11 cellular contexts compared by ENCODE assay signal in the genomic region with DNA sequence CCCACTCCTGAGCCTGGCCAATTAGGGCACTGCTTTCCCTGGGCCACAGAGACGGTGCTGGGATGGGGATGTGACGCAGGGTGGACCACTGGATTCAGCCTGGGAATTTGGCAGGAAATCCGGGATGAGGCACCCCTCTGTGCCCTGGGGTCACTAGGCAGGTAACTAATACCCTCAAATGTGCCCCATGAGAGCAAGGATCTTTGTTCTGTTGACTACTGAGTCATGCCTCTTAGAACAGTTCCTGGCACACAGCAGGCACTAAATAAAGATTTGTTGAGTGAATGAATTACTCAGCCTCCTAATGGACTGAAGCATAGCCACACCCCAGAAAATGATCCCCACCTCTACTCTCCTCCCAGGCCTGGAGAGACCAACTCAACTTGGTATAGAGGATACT. TPM values are rescaled to one million over a fixed set of nuclear protein-coding genes. Genes with fewer than 3 reads are reported as not detected.
A peak's percentile ranks its signal among the peaks of the same experiment; 100 is the strongest.
DNase-seq lines count a peak whose midpoint lies in the region; ATAC-seq, FAIRE-seq and TF ChIP-seq lines count a peak whose summit lies in the region.
"Had no signal": no experiment of that assay in that cellular context is flagged by ENCODE, and none has a peak within 500 bp of the region (broad histone marks: within the 10 kb centered on the region; RNA-seq: fewer than 3 reads in every experiment).

No MANE protein-coding gene starts in this region.

- no peak overlapping the region for H2AK5ac ChIP-seq in H1 (ENCODE audit: low read depth, low read length)

- H2BK20ac ChIP-seq in H1 (ENCODE audit: low read length), result no peak overlapping the region

- H3K9me3 Mint-ChIP-seq in osteocyte (ENCODE audit: unreplicated experiment), result no peaks in the 10 kb centered on the region
- no peaks in the 10 kb centered on the region for H3K9me3 Mint-ChIP-seq in activated CD8-positive, alpha-beta T cell treated with anti-CD3 and anti-CD28 coated beads, Interleukin-2, amount 10 ng/mL, durations not matched to agents 7 days and 5 days (ENCODE audit: insufficient read depth)
- H3K9me3 Mint-ChIP-seq: T-helper 2 cell treated with Interferon-gamma antibody and Interleukin-4, amounts not matched to agents 5 μg/mL and 100 μg/mL, for 36 hours had no signal

- H3K27ac Mint-ChIP-seq in osteocyte (ENCODE audit: unreplicated experiment), result no peak overlapping the region
- H3K27ac Mint-ChIP-seq in activated CD8-positive, alpha-beta T cell treated with anti-CD3 and anti-CD28 coated beads, Interleukin-2, amount 10 ng/mL, durations not matched to agents 7 days and 5 days, result no peak overlapping the region
- H3K27ac Mint-ChIP-seq: T-helper 2 cell treated with Interferon-gamma antibody and Interleukin-4, amounts not matched to agents 5 μg/mL and 100 μg/mL, for 36 hours had no signal

- H3K56ac ChIP-seq in H1 (replicated peaks; ENCODE audit: insufficient read length, low read depth, low read length), result no peak overlapping the region

- in situ Hi-C loops in HepG2 (cut with HindIII; ENCODE audit: extremely low pct_ligation_motif_present, low pct_unique_long_range_greater_than_20kb), result no loop called here

- no peaks in the 10 kb centered on the region for H3K27me3 Mint-ChIP-seq in osteocyte (ENCODE audit: unreplicated experiment)
- H3K27me3 Mint-ChIP-seq in activated CD8-positive, alpha-beta T cell treated with anti-CD3 and anti-CD28 coated beads, Interleukin-2, amount 10 ng/mL, durations not matched to agents 7 days and 5 days (ENCODE audit: low read depth), result no peaks in the 10 kb centered on the region

- H3K27ac ChIP-seq in A549 (peak overlapping the region; percentile 74 to 83), H1 (ENCODE audit: low read depth, low read length) (no peak overlapping the region), HepG2 (ENCODE audit: extremely low read length, insufficient read depth, low read length) (no peak overlapping the region)
- H3K27ac ChIP-seq: BLaER1 had no signal

- H3K4me1 Mint-ChIP-seq in osteocyte (ENCODE audit: unreplicated experiment), result peaks cover 14% of the 10 kb centered on the region
- H3K4me1 Mint-ChIP-seq in activated CD8-positive, alpha-beta T cell treated with anti-CD3 and anti-CD28 coated beads, Interleukin-2, amount 10 ng/mL, durations not matched to agents 7 days and 5 days (ENCODE audit: low read depth), result peaks cover 16% of the 10 kb centered on the region

- TF ChIP-seq RAD21 in A549 (conservative IDR thresholded peaks at IDR 0.05 in 1 of 2, IDR thresholded peaks at IDR 0.05 in 1 of 2) (no peak), H1 (IDR thresholded peaks at IDR 0.05 in 1 of 2, conservative IDR thresholded peaks at IDR 0.05 in 1 of 2; ENCODE audit: low read depth in 2 of 2, low read length in 2 of 2) (no peak), HepG2 (CRISPR knock-in tag; IDR thresholded peaks at IDR 0.05) (no peak)

- peaks cover 2% of the 10 kb centered on the region; the same call in 1 of the 2 replicates for H3K79me1 ChIP-seq in H1 (ENCODE audit: low read depth, low read length)

- H3K79me2 ChIP-seq in H1 (ENCODE audit: control insufficient read depth in 1 of 2, insufficient read depth in 2 of 2, low read length in 2 of 2), result no peaks in the 10 kb centered on the region
- peaks cover 10% of the 10 kb centered on the region for H3K79me2 ChIP-seq in HepG2 (ENCODE audit: insufficient read depth, low read length)

- H3K18ac ChIP-seq in H1 (ENCODE audit: extremely low read depth, low read length), result no peak overlapping the region

- no peaks in the 10 kb centered on the region for H3K23me2 ChIP-seq in H1 (ENCODE audit: low read depth, low read length)

- H4K8ac ChIP-seq in H1 (ENCODE audit: extremely low read depth, insufficient read depth, low read length), result no peak overlapping the region

- FAIRE-seq in A549 (lab: Jason Lieb, UNC) (peak; percentile 86), H1 (lab: Jason Lieb, UNC) (no peak), HepG2 (lab: Jason Lieb, UNC) (no peak)

- no TSS peak for BruUV-seq in HepG2 (replicated peaks; lab: Mats Ljungman, UMichigan)

- H3K9me3 ChIP-seq in A549 (peaks cover 5% of the 10 kb centered on the region; the same call in 1 of the 3 replicates), H1 (ENCODE audit: insufficient read depth in 2 of 2, low read depth in 1 of 2, low read length in 1 of 2) (no peaks in the 10 kb centered on the region), HepG2 (ENCODE audit: low read length) (no peaks in the 10 kb centered on the region)
- H3K9me3 ChIP-seq: BLaER1 had no signal

- TF ChIP-seq EP300 in A549 (IDR thresholded peaks at IDR 0.05) (no peak), H1 (IDR thresholded peaks at IDR 0.05; ENCODE audit: borderline replicate concordance in 1 of 2, low read depth in 2 of 2, low read length in 2 of 2) (no peak), HepG2 (IDR thresholded peaks at IDR 0.05; ENCODE audit: low read depth in 2 of 2, low read length in 2 of 2) (no peak), HepG2 (CRISPR knock-in tag; IDR thresholded peaks at IDR 0.05; ENCODE audit: borderline replicate concordance) (no peak)

- H4K5ac ChIP-seq in H1 (ENCODE audit: insufficient read length, low read depth, low read length), result no peak overlapping the region

- H3K4me2 ChIP-seq in A549 (peak overlapping the region; percentile 41), H1 (ENCODE audit: insufficient read depth in 1 of 2, low read depth in 2 of 2, low read length in 2 of 2) (no peak overlapping the region), HepG2 (ENCODE audit: low read depth, low read length) (no peak overlapping the region)
- H3K4me2 ChIP-seq: BLaER1 had no signal

- no peak overlapping the region for H3K14ac ChIP-seq in H1 (ENCODE audit: insufficient read length)

- WGBS in A549 (ENCODE audit: missing lambda C conversion rate), result 28% methylated on average over 3 of the region's 3 CpGs
- 86% methylated on average over 3 of the region's 3 CpGs; no CpG with 5 or more reads in 1 of the 2 experiments for WGBS in H1 (ENCODE audit: extremely low coverage in 1 of 2, insufficient coverage in 1 of 2, insufficient read length in 1 of 2, insufficient replicate concordance in 2 of 2, low coverage in 1 of 2, low lambda C conversion rate in 2 of 2, missing lambda C conversion rate in 1 of 2), 2 experiments
- WGBS in HepG2 (ENCODE audit: low lambda C conversion rate), result 82% methylated on average over 3 of the region's 3 CpGs

- DNase-seq in A549 (ENCODE audit: low read depth in 1 of 2, low spot score in 1 of 2) (peak; percentile 56 to 82), M059J (ENCODE audit: low read depth) (peak; percentile 76), H1 (ENCODE audit: low read depth in 1 of 2, low spot score in 2 of 2) (no peak), HepG2 (ENCODE audit: low spot score) (no peak), NOMO-1 treated with DMSO at 0.1 percent for 48 hours (lab: John Stamatoyannopoulos, UW; ENCODE audit: unreplicated experiment) (no peak), osteocyte (ENCODE audit: extremely low spot score, unreplicated experiment) (no peak)
- no peak for DNase-seq in activated CD8-positive, alpha-beta T cell treated with anti-CD3 and anti-CD28 coated beads, Interleukin-2, amount 10 ng/mL, durations not matched to agents 7 days and 5 days
- DNase-seq: activated T-cell treated with anti-CD3 and anti-CD28 coated beads for 4 hours had no signal

- H3K4ac ChIP-seq in H1 (replicated peaks; ENCODE audit: insufficient read length, low read depth, low read length), result peak overlapping the region; percentile 15

- no peak overlapping the region for H2BK5ac ChIP-seq in H1 (ENCODE audit: low read depth, low read length)

- no peaks in the 10 kb centered on the region for H3K27me3 ChIP-seq in H1 (replicated peaks in 1 of 4; ENCODE audit: control insufficient read depth in 3 of 4, extremely low read depth in 1 of 4, insufficient read depth in 3 of 4, low read length in 3 of 4)
- H3K27me3 ChIP-seq in HepG2 (ENCODE audit: control insufficient read depth in 1 of 2, insufficient read depth in 2 of 2, low read length in 2 of 2), result no peaks in the 10 kb centered on the region
- H3K27me3 ChIP-seq: BLaER1 had no signal

- CTCF ChIA-PET in A549 (lab: Yijun Ruan, JAX), result interaction anchor here (0.8 to 7.3 kb wide), 7 partner anchors 10 to 73 kb away, joined by 3 to 55 read pairs (median 4); no protein-coding TSS in a partner anchor
- CTCF ChIA-PET in H1 (lab: Charles Lee; ENCODE audit: partially characterized antibody), result interaction anchor here (0.9 to 8.1 kb wide), 6 partner anchors 10 to 83 kb away, joined by 3 to 79 read pairs (median 12); no protein-coding TSS in a partner anchor
- CTCF ChIA-PET in HepG2 (lab: Yijun Ruan, JAX; ENCODE audit: low intra/inter-chr PET ratio, low total read pairs), result no interaction called here
- CTCF ChIA-PET in activated CD8-positive, alpha-beta T cell treated with anti-CD3 and anti-CD28 coated beads, Interleukin-2, amount 10 ng/mL, durations not matched to agents 7 days and 5 days (lab: Charles Lee), result interaction anchor here (1.3 to 2.7 kb wide), 2 partner anchors 11 to 84 kb away, joined by 5 to 15 read pairs; no protein-coding TSS in a partner anchor

- intact Hi-C loops in HepG2 (cut with micrococcal nuclease; ENCODE audit: unreplicated experiment), result no loop called here

- H3K4me3 ChIP-seq in A549, result no peak overlapping the region
- no peak overlapping the region for H3K4me3 ChIP-seq in H1 (ENCODE audit: extremely low read depth in 1 of 4, insufficient read depth in 2 of 4, low read depth in 3 of 4, low read length in 4 of 4)
- no peak overlapping the region for H3K4me3 ChIP-seq in HepG2 (replicated peaks in 1 of 3; ENCODE audit: insufficient read depth in 1 of 3, low read depth in 2 of 3, low read length in 3 of 3)
- H3K4me3 ChIP-seq: BLaER1 had no signal

- H4K20me1 ChIP-seq in H1 (replicated peaks in 1 of 2; ENCODE audit: control insufficient read depth in 1 of 2, insufficient read depth in 2 of 2, low read length in 2 of 2) (peaks cover 0 to 5% of the 10 kb centered on the region in 2 experiments), HepG2 (ENCODE audit: insufficient read depth, low read length) (no peaks in the 10 kb centered on the region)

- no peak overlapping the region for H3K9ac ChIP-seq in H1 (replicated peaks in 1 of 4; ENCODE audit: extremely low read depth in 1 of 4, low read depth in 3 of 4, low read length in 3 of 4)
- H3K9ac ChIP-seq in HepG2 (ENCODE audit: insufficient read depth, low read depth, low read length), result no peak overlapping the region
- H3K9ac ChIP-seq: BLaER1 had no signal

- POLR2A ChIA-PET in A549 (lab: Yijun Ruan, JAX), result interaction anchor here (2.4 kb wide), 1 partner anchor 15 kb away, joined by 7 read pairs; no protein-coding TSS in a partner anchor
- POLR2A ChIA-PET in H1 (lab: Charles Lee; ENCODE audit: partially characterized antibody), result no interaction called here
- POLR2A ChIA-PET in HepG2 (lab: Yijun Ruan, JAX), result interaction anchor here (1.0 kb wide), 1 partner anchor 15 kb away, joined by 4 read pairs; no protein-coding TSS in a partner anchor
- POLR2A ChIA-PET in activated CD8-positive, alpha-beta T cell treated with anti-CD3 and anti-CD28 coated beads, Interleukin-2, amount 10 ng/mL, durations not matched to agents 7 days and 5 days (lab: Charles Lee), result no interaction called here

- no peak overlapping the region for H4K91ac ChIP-seq in H1 (replicated peaks; ENCODE audit: insufficient read length, low read length)

- ATAC-seq in A549 (peak; percentile 86 to 92), HepG2 (no peak; the same call in 2 of the 3 replicates), HG03196 (IDR thresholded peaks at IDR 0.05; ENCODE audit: unreplicated experiment) (no peak)
- ATAC-seq in activated CD8-positive, alpha-beta T cell treated with anti-CD3 and anti-CD28 coated beads, Interleukin-2, amount 10 ng/mL, durations not matched to agents 7 days and 5 days, result no peak

- no peak overlapping the region for H3K23ac ChIP-seq in H1 (ENCODE audit: insufficient read length)

- no peak overlapping the region for H2BK120ac ChIP-seq in H1 (replicated peaks; ENCODE audit: low read depth, low read length)

- 0 out of 2 replicates have a peak overlapping the region, but pooled peaks have one; percentile 27 for H2BK12ac ChIP-seq in H1 (ENCODE audit: low read depth, low read length)

- no peak overlapping the region for H3K4me3 Mint-ChIP-seq in osteocyte (ENCODE audit: unreplicated experiment)
- H3K4me3 Mint-ChIP-seq in activated CD8-positive, alpha-beta T cell treated with anti-CD3 and anti-CD28 coated beads, Interleukin-2, amount 10 ng/mL, durations not matched to agents 7 days and 5 days, result no peak overlapping the region
- H3K4me3 Mint-ChIP-seq: T-helper 2 cell treated with Interferon-gamma antibody and Interleukin-4, amounts not matched to agents 5 μg/mL and 100 μg/mL, for 36 hours had no signal

- H2AFZ ChIP-seq in H1 (ENCODE audit: low read length) (no peak overlapping the region), HepG2 (ENCODE audit: low read length) (no peak overlapping the region)

- H3K36me3 ChIP-seq in H1 (ENCODE audit: control insufficient read depth in 2 of 4, insufficient read depth in 4 of 4, low read length in 3 of 4) (no peaks in the 10 kb centered on the region), HepG2 (replicated peaks in 1 of 2; ENCODE audit: control insufficient read depth in 1 of 2, insufficient read depth in 2 of 2, low read length in 2 of 2) (peaks cover 1 to 4% of the 10 kb centered on the region in 2 experiments; a peak in 2 of 5 replicates)

- H3K4me1 ChIP-seq in A549 (peaks cover 26% of the 10 kb centered on the region), H1 (replicated peaks in 1 of 4; ENCODE audit: control insufficient read depth in 3 of 4, insufficient read depth in 4 of 4, low read length in 3 of 4) (peaks cover 4 to 5% (median 4%) of the 10 kb centered on the region in 4 experiments), HepG2 (ENCODE audit: insufficient read depth, low read length) (peaks cover 22% of the 10 kb centered on the region)

- TF ChIP-seq POLR2A in A549 (IDR thresholded peaks at IDR 0.05; ENCODE audit: low read length) (no peak), H1 (IDR thresholded peaks at IDR 0.05; ENCODE audit: control extremely low read depth in 1 of 2, low read depth in 2 of 2, low read length in 2 of 2) (no peak), HepG2 (IDR thresholded peaks at IDR 0.05; ENCODE audit: insufficient read depth in 1 of 2, low read depth in 2 of 2, low read length in 2 of 2) (no peak)

- TF ChIP-seq CTCF in A549 (IDR thresholded peaks at IDR 0.05), result no peak
- no peak for TF ChIP-seq CTCF in H1 (IDR thresholded peaks at IDR 0.05; ENCODE audit: control extremely low read depth in 1 of 3, insufficient read depth in 1 of 3, low read depth in 1 of 3, low read length in 3 of 3)
- TF ChIP-seq CTCF in HepG2 (CRISPR knock-in tag; IDR thresholded peaks at IDR 0.05), result no peak
- TF ChIP-seq CTCF in osteocyte (IDR thresholded peaks at IDR 0.05), result no peak

- no peaks in the 10 kb centered on the region for H3K36me3 Mint-ChIP-seq in osteocyte (ENCODE audit: unreplicated experiment)
- no peaks in the 10 kb centered on the region for H3K36me3 Mint-ChIP-seq in activated CD8-positive, alpha-beta T cell treated with anti-CD3 and anti-CD28 coated beads, Interleukin-2, amount 10 ng/mL, durations not matched to agents 7 days and 5 days (ENCODE audit: low read depth)

- H2BK15ac ChIP-seq in H1 (ENCODE audit: low read length), result no peak overlapping the region

RNA-seq across cellular contexts. Expression of a gene that starts 15.9 kb away (rescaled TPM):
- 21.8 and 29.1 TPM in 2 replicates for polyA plus RNA-seq in A549 (2011; rRNA removed)
- polyA plus RNA-seq in A549 (2012; cell fraction: cytosol; rRNA removed), result 20.3 and 24.2 TPM in 2 replicates
- polyA plus RNA-seq in A549 (2012; cell fraction: nucleus; rRNA removed), result 16.1 and 21.2 TPM in 2 replicates
- polyA plus RNA-seq in A549 (2017; fragmentation: RNase III; extraction: RNeasy Plus Mini Kit Qiagen cat#74134 plus additional on column Dnase treatment), result 13.8 to 15.9 TPM (median 15.6 TPM) in 3 replicates
- polyA minus RNA-seq in A549 (2011; rRNA and poly(A)+ RNA removed), result 28.9 and 29.3 TPM in 2 replicates
- total RNA-seq in M059J (2014; rRNA removed; shearing (Covaris generic)), result 8.7 and 20.2 TPM in 2 replicates
- 12.8 and 14.5 TPM in 2 replicates for total RNA-seq in H1 (2021; fragmentation: NEBNext Ultra II Directional; extraction: Animal tissue kit (Norgen Biotek cat#: 25700))
- 12.5 and 16.4 TPM in 2 replicates for polyA plus RNA-seq in H1 (2011; rRNA removed)
- 13.9 TPM for polyA plus RNA-seq in H1 (2011; cell fraction: cytosol; rRNA removed)
- polyA plus RNA-seq in H1 (2011; cell fraction: nucleus; rRNA removed), result 10.4 TPM
- 6.7 to 9.3 TPM (median 7.6 TPM) in 4 replicates for polyA plus RNA-seq in H1 (2012, experiment 1 of 2)
- 6.9 TPM for polyA plus RNA-seq in H1 (2012, experiment 2 of 2)
- 4.9 TPM for polyA plus RNA-seq in H1 (2013, experiment 1 of 2)
- 5.3 TPM for polyA plus RNA-seq in H1 (2013, experiment 2 of 2)
- polyA minus RNA-seq in H1 (2011; rRNA and poly(A)+ RNA removed), result 15.0 and 16.7 TPM in 2 replicates
- 5.0 TPM for polyA minus RNA-seq in H1 (2011; cell fraction: cytosol; rRNA and poly(A)+ RNA removed)
- 5.8 TPM for polyA minus RNA-seq in H1 (2011; cell fraction: nucleus; rRNA and poly(A)+ RNA removed)
- total RNA-seq in HepG2 (2016; rRNA removed; fragmentation: Illumina TruSeq; extraction: Trizol), result 7.8 and 8.3 TPM in 2 replicates
- 0.81 and 1.1 TPM in 2 replicates for total RNA-seq in HepG2 (2016; cell fraction: cytosol; rRNA removed; fragmentation: Illumina TruSeq; extraction: Trizol; ENCODE audit: low read depth)
- total RNA-seq in HepG2 (2016; cell fraction: insoluble cytoplasmic fraction; rRNA removed; fragmentation: Illumina TruSeq; extraction: Trizol), result 9.0 and 9.2 TPM in 2 replicates
- total RNA-seq in HepG2 (2016; cell fraction: membrane; rRNA removed; fragmentation: Illumina TruSeq; extraction: Trizol), result 3.3 and 3.4 TPM in 2 replicates
- total RNA-seq in HepG2 (2016; cell fraction: nucleus; rRNA removed; fragmentation: Illumina TruSeq; extraction: Trizol), result 3.2 and 4.2 TPM in 2 replicates
- polyA plus RNA-seq in HepG2 (2011; rRNA removed), result 16.6 and 17.7 TPM in 2 replicates
- 13.1 and 15.8 TPM in 2 replicates for polyA plus RNA-seq in HepG2 (2011; cell fraction: cytosol; rRNA removed)
- polyA plus RNA-seq in HepG2 (2011; cell fraction: nucleus; rRNA removed), result 7.5 and 8.6 TPM in 2 replicates
- polyA plus RNA-seq in HepG2 (2012), result 5.2 and 7.4 TPM in 2 replicates
- 0.77 TPM in 2 replicates for polyA plus RNA-seq in HepG2 (2016; cell fraction: cytosol; fragmentation: Illumina TruSeq; extraction: Trizol; ENCODE audit: low read depth)
- polyA plus RNA-seq in HepG2 (2016; cell fraction: insoluble cytoplasmic fraction; fragmentation: Illumina TruSeq; extraction: Trizol; ENCODE audit: low read depth), result 10.0 and 10.6 TPM in 2 replicates
- polyA plus RNA-seq in HepG2 (2016; cell fraction: membrane; fragmentation: Illumina TruSeq; extraction: Trizol; ENCODE audit: low read depth), result 1.6 and 2.3 TPM in 2 replicates
- 7.8 and 8.0 TPM in 2 replicates for polyA plus RNA-seq in HepG2 (2016; cell fraction: nucleus; fragmentation: Illumina TruSeq; extraction: Trizol; ENCODE audit: insufficient read depth, low read depth)
- polyA minus RNA-seq in HepG2 (2011; rRNA and poly(A)+ RNA removed; ENCODE audit: low replicate concordance), result 21.3 and 30.2 TPM in 2 replicates
- polyA minus RNA-seq in HepG2 (2011; cell fraction: cytosol; rRNA and poly(A)+ RNA removed), result 7.1 and 7.5 TPM in 2 replicates
- 2.6 and 3.0 TPM in 2 replicates for polyA minus RNA-seq in HepG2 (2011; cell fraction: nucleus; rRNA and poly(A)+ RNA removed)
- total RNA-seq in osteocyte, result 16.8 and 18.0 TPM in 2 replicates
- 10 to 100 TPM; 13.4 to 14.9 TPM for total RNA-seq in activated CD8-positive, alpha-beta T cell treated with anti-CD3 and anti-CD28 coated beads, Interleukin-2, amount 10 ng/mL, durations not matched to agents 7 days and 5 days

RNA-seq across cellular contexts. Expression of a gene that starts 33.3 kb away (rescaled TPM):
- 0.10 TPM in 1 of 2 replicates, not detected in the other for polyA plus RNA-seq in A549 (2011; rRNA removed)
- 0.05 TPM in 1 of 2 replicates, not detected in the other for polyA plus RNA-seq in A549 (2012; cell fraction: cytosol; rRNA removed)
- polyA plus RNA-seq in A549 (2012; cell fraction: nucleus; rRNA removed), result 0.23 and 0.40 TPM in 2 replicates
- polyA plus RNA-seq in A549 (2017; fragmentation: RNase III; extraction: RNeasy Plus Mini Kit Qiagen cat#74134 plus additional on column Dnase treatment), result 0.03 to 0.12 TPM (median 0.04 TPM) in 3 replicates
- polyA minus RNA-seq in A549 (2011; rRNA and poly(A)+ RNA removed), result 0.29 TPM in 1 of 2 replicates, not detected in the other
- 0.02 TPM in 1 of 2 replicates, not detected in the other for total RNA-seq in M059J (2014; rRNA removed; shearing (Covaris generic))
- 0.19 TPM in 1 of 2 replicates, not detected in the other for total RNA-seq in H1 (2021; fragmentation: NEBNext Ultra II Directional; extraction: Animal tissue kit (Norgen Biotek cat#: 25700))
- polyA plus RNA-seq in H1 (2011; rRNA removed), result 0.39 and 0.41 TPM in 2 replicates
- 0.16 TPM for polyA plus RNA-seq in H1 (2011; cell fraction: cytosol; rRNA removed)
- 0.20 TPM for polyA plus RNA-seq in H1 (2011; cell fraction: nucleus; rRNA removed)
- 0.13 to 0.51 TPM (median 0.21 TPM) in 4 replicates for polyA plus RNA-seq in H1 (2012, experiment 1 of 2)
- polyA plus RNA-seq in H1 (2012, experiment 2 of 2), result 0.29 TPM
- 0.20 TPM for polyA plus RNA-seq in H1 (2013, experiment 1 of 2)
- polyA plus RNA-seq in H1 (2013, experiment 2 of 2), result 0.13 TPM
- 0.06 TPM in 1 of 2 replicates, not detected in the other for polyA minus RNA-seq in H1 (2011; rRNA and poly(A)+ RNA removed)
- polyA minus RNA-seq in H1 (2011; cell fraction: cytosol; rRNA and poly(A)+ RNA removed), result not detected
- polyA minus RNA-seq in H1 (2011; cell fraction: nucleus; rRNA and poly(A)+ RNA removed), result not detected
- not detected in 2 replicates for total RNA-seq in HepG2 (2016; rRNA removed; fragmentation: Illumina TruSeq; extraction: Trizol)
- not detected in 2 replicates for total RNA-seq in HepG2 (2016; cell fraction: cytosol; rRNA removed; fragmentation: Illumina TruSeq; extraction: Trizol; ENCODE audit: low read depth)
- not detected in 2 replicates for total RNA-seq in HepG2 (2016; cell fraction: insoluble cytoplasmic fraction; rRNA removed; fragmentation: Illumina TruSeq; extraction: Trizol)
- total RNA-seq in HepG2 (2016; cell fraction: membrane; rRNA removed; fragmentation: Illumina TruSeq; extraction: Trizol), result not detected in 2 replicates
- not detected in 2 replicates for total RNA-seq in HepG2 (2016; cell fraction: nucleus; rRNA removed; fragmentation: Illumina TruSeq; extraction: Trizol)
- 0.15 TPM in 1 of 2 replicates, not detected in the other for polyA plus RNA-seq in HepG2 (2011; rRNA removed)
- not detected in 2 replicates for polyA plus RNA-seq in HepG2 (2011; cell fraction: cytosol; rRNA removed)
- not detected in 2 replicates for polyA plus RNA-seq in HepG2 (2011; cell fraction: nucleus; rRNA removed)
- not detected in 2 replicates for polyA plus RNA-seq in HepG2 (2012)
- polyA plus RNA-seq in HepG2 (2016; cell fraction: cytosol; fragmentation: Illumina TruSeq; extraction: Trizol; ENCODE audit: low read depth), result not detected in 2 replicates
- not detected in 2 replicates for polyA plus RNA-seq in HepG2 (2016; cell fraction: insoluble cytoplasmic fraction; fragmentation: Illumina TruSeq; extraction: Trizol; ENCODE audit: low read depth)
- polyA plus RNA-seq in HepG2 (2016; cell fraction: membrane; fragmentation: Illumina TruSeq; extraction: Trizol; ENCODE audit: low read depth), result not detected in 2 replicates
- not detected in 2 replicates for polyA plus RNA-seq in HepG2 (2016; cell fraction: nucleus; fragmentation: Illumina TruSeq; extraction: Trizol; ENCODE audit: insufficient read depth, low read depth)
- polyA minus RNA-seq in HepG2 (2011; rRNA and poly(A)+ RNA removed; ENCODE audit: low replicate concordance), result 0.12 TPM in 1 of 2 replicates, not detected in the other
- not detected in 2 replicates for polyA minus RNA-seq in HepG2 (2011; cell fraction: cytosol; rRNA and poly(A)+ RNA removed)
- not detected in 2 replicates for polyA minus RNA-seq in HepG2 (2011; cell fraction: nucleus; rRNA and poly(A)+ RNA removed)
- total RNA-seq in osteocyte, result not detected in 2 replicates
- not detected for total RNA-seq in activated CD8-positive, alpha-beta T cell treated with anti-CD3 and anti-CD28 coated beads, Interleukin-2, amount 10 ng/mL, durations not matched to agents 7 days and 5 days

Comparison
In these comparisons a context has a peak if more than half of its experiments do, and no peak if none do; other contexts are left out.
1. ATAC-seq: peak in A549 (2 of 2); none in HepG2 (single experiment), activated CD8-positive, alpha-beta T cell treated with anti-CD3 and anti-CD28 coated beads, Interleukin-2, amount 10 ng/mL, durations not matched to agents 7 days and 5 days (single experiment) and HG03196 (single experiment).
2. DNase-seq: peak in A549 (2 of 2) and M059J (single experiment); none in H1 (0 of 2), HepG2 (single experiment), NOMO-1 treated with DMSO at 0.1 percent for 48 hours (single experiment), osteocyte (single experiment) and activated CD8-positive, alpha-beta T cell treated with anti-CD3 and anti-CD28 coated beads, Interleukin-2, amount 10 ng/mL, durations not matched to agents 7 days and 5 days (single experiment).
3. H3K27ac ChIP-seq: peak in A549 (2 of 2); none in H1 (single experiment) and HepG2 (single experiment).
4. POLR2A ChIA-PET loops: an anchor here in A549 (2.4 kb wide) and HepG2 (1.0 kb wide); none called in H1 and activated CD8-positive, alpha-beta T cell treated with anti-CD3 and anti-CD28 coated beads, Interleukin-2, amount 10 ng/mL, durations not matched to agents 7 days and 5 days.